2 cellular contexts compared by ENCODE assay signal in the genomic region with DNA sequence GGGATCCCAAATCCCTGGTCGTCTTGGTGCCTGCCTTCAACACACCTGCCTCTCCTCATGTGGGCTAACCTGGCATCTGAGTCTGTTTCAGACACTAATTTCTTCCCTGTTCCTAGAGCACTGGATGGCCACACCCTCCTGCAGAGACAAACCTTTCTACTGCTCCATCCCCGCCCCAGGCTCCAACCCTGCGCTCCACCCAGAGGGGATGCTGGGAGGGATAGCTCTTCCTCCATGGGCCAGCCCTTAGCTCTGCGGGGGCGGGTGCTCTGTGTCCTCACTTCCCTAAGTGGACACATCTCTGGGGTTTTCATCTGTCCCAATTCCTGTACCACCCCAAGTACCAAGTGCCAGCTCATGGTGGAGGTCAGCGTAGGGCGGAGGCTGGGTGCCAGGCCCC.
TF ChIP-seq lines count a peak whose summit lies in the region.

No MANE protein-coding gene starts in this region.

TF ChIP-seq in HCT116, 20 proteins besides CTCF, POLR2A, EP300 and RAD21:
- no peak for TF ChIP-seq POLR2AphosphoS5 (IDR thresholded peaks at IDR 0.05; ENCODE audit: low read depth, low read length)

TF ChIP-seq in HepG2, 621 proteins besides CTCF, POLR2A, EP300 and RAD21:
- no peak for TF ChIP-seq ZBTB34 (CRISPR knock-in tag; IDR thresholded peaks at IDR 0.05)
- TF ChIP-seq HDAC1 (CRISPR knock-in tag; IDR thresholded peaks at IDR 0.05): no peak
- TF ChIP-seq ZNF383 (CRISPR knock-in tag; IDR thresholded peaks at IDR 0.05; ENCODE audit: borderline replicate concordance): no peak
- no peak for TF ChIP-seq ZMYM2 (CRISPR knock-in tag; IDR thresholded peaks at IDR 0.05)
- TF ChIP-seq HOXA9 (CRISPR knock-in tag; IDR thresholded peaks at IDR 0.05; ENCODE audit: borderline replicate concordance): no peak
- TF ChIP-seq, protein P1, sequence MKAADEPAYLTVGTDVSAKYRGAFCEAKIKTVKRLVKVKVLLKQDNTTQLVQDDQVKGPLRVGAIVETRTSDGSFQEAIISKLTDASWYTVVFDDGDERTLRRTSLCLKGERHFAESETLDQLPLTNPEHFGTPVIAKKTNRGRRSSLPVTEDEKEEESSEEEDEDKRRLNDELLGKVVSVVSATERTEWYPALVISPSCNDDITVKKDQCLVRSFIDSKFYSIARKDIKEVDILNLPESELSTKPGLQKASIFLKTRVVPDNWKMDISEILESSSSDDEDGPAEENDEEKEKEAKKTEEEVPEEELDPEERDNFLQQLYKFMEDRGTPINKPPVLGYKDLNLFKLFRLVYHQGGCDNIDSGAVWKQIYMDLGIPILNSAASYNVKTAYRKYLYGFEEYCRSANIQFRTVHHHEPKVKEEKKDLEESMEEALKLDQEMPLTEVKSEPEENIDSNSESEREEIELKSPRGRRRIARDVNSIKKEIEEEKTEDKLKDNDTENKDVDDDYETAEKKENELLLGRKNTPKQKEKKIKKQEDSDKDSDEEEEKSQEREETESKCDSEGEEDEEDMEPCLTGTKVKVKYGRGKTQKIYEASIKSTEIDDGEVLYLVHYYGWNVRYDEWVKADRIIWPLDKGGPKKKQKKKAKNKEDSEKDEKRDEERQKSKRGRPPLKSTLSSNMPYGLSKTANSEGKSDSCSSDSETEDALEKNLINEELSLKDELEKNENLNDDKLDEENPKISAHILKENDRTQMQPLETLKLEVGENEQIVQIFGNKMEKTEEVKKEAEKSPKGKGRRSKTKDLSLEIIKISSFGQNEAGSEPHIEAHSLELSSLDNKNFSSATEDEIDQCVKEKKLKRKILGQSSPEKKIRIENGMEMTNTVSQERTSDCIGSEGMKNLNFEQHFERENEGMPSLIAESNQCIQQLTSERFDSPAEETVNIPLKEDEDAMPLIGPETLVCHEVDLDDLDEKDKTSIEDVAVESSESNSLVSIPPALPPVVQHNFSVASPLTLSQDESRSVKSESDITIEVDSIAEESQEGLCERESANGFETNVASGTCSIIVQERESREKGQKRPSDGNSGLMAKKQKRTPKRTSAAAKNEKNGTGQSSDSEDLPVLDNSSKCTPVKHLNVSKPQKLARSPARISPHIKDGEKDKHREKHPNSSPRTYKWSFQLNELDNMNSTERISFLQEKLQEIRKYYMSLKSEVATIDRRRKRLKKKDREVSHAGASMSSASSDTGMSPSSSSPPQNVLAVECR (CRISPR knock-in tag; IDR thresholded peaks at IDR 0.05; ENCODE audit: borderline replicate concordance): no peak
- TF ChIP-seq, protein P2, sequence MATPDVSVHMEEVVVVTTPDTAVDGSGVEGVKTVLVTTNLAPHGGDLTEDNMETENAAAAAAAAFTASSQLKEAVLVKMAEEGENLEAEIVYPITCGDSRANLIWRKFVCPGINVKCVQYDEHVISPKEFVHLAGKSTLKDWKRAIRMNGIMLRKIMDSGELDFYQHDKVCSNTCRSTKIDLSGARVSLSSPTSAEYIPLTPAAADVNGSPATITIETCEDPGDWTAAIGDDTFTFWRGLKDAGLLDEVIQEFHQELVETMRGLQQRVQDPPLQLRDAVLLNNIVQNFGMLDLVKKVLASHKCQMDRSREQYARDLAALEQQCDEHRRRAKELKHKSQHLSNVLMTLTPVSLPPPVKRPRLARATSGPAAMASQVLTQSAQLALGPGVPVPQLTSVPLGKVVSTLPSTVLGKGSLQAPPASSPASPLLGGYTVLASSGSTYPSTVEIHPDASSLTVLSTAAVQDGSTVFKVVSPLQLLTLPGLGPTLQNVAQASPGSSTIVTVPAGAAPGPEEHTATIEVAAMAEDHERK (CRISPR knock-in tag; IDR thresholded peaks at IDR 0.05; ENCODE audit: low read depth): no peak
- TF ChIP-seq, protein P3, sequence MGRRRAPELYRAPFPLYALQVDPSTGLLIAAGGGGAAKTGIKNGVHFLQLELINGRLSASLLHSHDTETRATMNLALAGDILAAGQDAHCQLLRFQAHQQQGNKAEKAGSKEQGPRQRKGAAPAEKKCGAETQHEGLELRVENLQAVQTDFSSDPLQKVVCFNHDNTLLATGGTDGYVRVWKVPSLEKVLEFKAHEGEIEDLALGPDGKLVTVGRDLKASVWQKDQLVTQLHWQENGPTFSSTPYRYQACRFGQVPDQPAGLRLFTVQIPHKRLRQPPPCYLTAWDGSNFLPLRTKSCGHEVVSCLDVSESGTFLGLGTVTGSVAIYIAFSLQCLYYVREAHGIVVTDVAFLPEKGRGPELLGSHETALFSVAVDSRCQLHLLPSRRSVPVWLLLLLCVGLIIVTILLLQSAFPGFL (CRISPR knock-in tag; IDR thresholded peaks at IDR 0.05): no peak
- no peak for TF ChIP-seq IKZF4 (CRISPR knock-in tag; IDR thresholded peaks at IDR 0.05; ENCODE audit: borderline replicate concordance, low read depth, not compliant biosample characterization)
- TF ChIP-seq, protein P4, sequence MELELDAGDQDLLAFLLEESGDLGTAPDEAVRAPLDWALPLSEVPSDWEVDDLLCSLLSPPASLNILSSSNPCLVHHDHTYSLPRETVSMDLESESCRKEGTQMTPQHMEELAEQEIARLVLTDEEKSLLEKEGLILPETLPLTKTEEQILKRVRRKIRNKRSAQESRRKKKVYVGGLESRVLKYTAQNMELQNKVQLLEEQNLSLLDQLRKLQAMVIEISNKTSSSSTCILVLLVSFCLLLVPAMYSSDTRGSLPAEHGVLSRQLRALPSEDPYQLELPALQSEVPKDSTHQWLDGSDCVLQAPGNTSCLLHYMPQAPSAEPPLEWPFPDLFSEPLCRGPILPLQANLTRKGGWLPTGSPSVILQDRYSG (CRISPR knock-in tag; IDR thresholded peaks at IDR 0.05): no peak
- TF ChIP-seq ONECUT2 (CRISPR knock-in tag; IDR thresholded peaks at IDR 0.05): no peak
- no peak for TF ChIP-seq ZNF564 (CRISPR knock-in tag; IDR thresholded peaks at IDR 0.05)
- no peak for TF ChIP-seq TP53 (CRISPR knock-in tag; conservative IDR thresholded peaks at IDR 0.05)
- TF ChIP-seq ZNF710 (CRISPR knock-in tag; IDR thresholded peaks at IDR 0.05; ENCODE audit: borderline replicate concordance): no peak
- TF ChIP-seq, protein P5, sequence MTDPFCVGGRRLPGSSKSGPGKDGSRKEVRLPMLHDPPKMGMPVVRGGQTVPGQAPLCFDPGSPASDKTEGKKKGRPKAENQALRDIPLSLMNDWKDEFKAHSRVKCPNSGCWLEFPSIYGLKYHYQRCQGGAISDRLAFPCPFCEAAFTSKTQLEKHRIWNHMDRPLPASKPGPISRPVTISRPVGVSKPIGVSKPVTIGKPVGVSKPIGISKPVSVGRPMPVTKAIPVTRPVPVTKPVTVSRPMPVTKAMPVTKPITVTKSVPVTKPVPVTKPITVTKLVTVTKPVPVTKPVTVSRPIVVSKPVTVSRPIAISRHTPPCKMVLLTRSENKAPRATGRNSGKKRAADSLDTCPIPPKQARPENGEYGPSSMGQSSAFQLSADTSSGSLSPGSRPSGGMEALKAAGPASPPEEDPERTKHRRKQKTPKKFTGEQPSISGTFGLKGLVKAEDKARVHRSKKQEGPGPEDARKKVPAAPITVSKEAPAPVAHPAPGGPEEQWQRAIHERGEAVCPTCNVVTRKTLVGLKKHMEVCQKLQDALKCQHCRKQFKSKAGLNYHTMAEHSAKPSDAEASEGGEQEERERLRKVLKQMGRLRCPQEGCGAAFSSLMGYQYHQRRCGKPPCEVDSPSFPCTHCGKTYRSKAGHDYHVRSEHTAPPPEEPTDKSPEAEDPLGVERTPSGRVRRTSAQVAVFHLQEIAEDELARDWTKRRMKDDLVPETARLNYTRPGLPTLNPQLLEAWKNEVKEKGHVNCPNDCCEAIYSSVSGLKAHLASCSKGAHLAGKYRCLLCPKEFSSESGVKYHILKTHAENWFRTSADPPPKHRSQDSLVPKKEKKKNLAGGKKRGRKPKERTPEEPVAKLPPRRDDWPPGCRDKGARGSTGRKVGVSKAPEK (CRISPR knock-in tag; IDR thresholded peaks at IDR 0.05; ENCODE audit: borderline replicate concordance): no peak
- no peak for TF ChIP-seq ZFP36 (IDR thresholded peaks at IDR 0.05; ENCODE audit: borderline replicate concordance, low read depth, low read length, partially characterized antibody)
- TF ChIP-seq NBN (conservative IDR thresholded peaks at IDR 0.05): no peak
- TF ChIP-seq MATR3 (CRISPR knock-in tag; IDR thresholded peaks at IDR 0.05): no peak
- TF ChIP-seq, protein P6, sequence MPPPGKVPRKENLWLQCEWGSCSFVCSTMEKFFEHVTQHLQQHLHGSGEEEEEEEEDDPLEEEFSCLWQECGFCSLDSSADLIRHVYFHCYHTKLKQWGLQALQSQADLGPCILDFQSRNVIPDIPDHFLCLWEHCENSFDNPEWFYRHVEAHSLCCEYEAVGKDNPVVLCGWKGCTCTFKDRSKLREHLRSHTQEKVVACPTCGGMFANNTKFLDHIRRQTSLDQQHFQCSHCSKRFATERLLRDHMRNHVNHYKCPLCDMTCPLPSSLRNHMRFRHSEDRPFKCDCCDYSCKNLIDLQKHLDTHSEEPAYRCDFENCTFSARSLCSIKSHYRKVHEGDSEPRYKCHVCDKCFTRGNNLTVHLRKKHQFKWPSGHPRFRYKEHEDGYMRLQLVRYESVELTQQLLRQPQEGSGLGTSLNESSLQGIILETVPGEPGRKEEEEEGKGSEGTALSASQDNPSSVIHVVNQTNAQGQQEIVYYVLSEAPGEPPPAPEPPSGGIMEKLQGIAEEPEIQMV (CRISPR knock-in tag; IDR thresholded peaks at IDR 0.05; ENCODE audit: low read depth): no peak
